1 cellular context compared by ENCODE assay signal in the genomic region with DNA sequence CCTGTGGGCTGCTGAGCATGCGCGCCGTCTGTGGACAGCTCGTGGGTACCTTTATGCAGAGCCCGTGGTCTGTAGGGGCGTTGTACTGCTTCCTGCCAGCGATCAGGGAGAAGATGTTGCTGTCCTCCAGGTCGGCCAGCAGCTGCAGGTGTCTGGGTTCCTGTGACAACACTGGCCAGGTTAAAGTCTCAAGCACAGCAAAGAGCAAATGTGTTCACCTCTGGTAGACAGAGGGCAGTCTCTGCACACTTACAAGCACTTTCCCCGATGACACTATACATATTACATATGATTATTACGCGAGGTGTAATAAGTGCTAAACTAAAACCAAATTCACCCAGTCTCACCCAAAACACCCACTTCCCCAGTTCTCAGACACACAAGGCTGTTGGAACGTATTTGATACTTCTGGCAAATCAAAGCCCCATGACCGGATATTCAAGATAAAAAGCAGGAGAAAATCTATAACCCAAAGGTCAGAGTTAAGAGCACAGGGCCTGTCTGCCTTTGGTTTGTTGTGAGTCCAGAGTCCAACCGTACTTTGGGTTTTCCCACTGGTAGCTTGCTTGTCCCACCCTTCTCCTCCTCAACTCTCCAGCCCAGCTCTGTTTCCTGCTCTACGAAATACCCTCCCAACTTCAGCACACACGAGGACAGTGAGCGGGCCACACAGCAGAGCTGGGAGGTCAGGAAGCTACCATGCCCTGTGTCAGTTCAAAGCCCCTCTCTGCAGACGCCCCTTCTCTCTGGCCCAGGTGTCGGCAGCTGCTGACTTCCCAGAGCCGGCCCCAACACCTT.
TF ChIP-seq lines count a peak whose summit lies in the region.

No MANE protein-coding gene starts in this region.

TF ChIP-seq in HepG2, 621 proteins besides CTCF, POLR2A, EP300 and RAD21 (continued from another document):
- TF ChIP-seq YEATS4 (CRISPR knock-in tag; IDR thresholded peaks at IDR 0.05; ENCODE audit: borderline replicate concordance) (peak; percentile 50), PHF8 (CRISPR knock-in tag; IDR thresholded peaks at IDR 0.05) (peak; percentile 38; the same call in 1 of the 2 replicates), ZFX (CRISPR knock-in tag; IDR thresholded peaks at IDR 0.05; ENCODE audit: low read depth) (peak; percentile 34), FOXP1 (IDR thresholded peaks at IDR 0.05) (no peak), FOXP1 (CRISPR knock-in tag; IDR thresholded peaks at IDR 0.05) (peak; percentile 12; the same call in 1 of the 2 replicates), ZNF317 (CRISPR knock-in tag; IDR thresholded peaks at IDR 0.05) (no peak), KDM1A (CRISPR knock-in tag; IDR thresholded peaks at IDR 0.05) (no peak), FOXO1 (CRISPR knock-in tag; IDR thresholded peaks at IDR 0.05) (no peak), ZNF331 (CRISPR knock-in tag; IDR thresholded peaks at IDR 0.05) (0 out of 2 replicates have a peak, but pooled peaks have one; percentile 6), REPIN1 (CRISPR knock-in tag; IDR thresholded peaks at IDR 0.05; ENCODE audit: borderline replicate concordance, low read depth) (peak; percentile 58; the same call in 1 of the 2 replicates), ZNF724P (CRISPR knock-in tag; IDR thresholded peaks at IDR 0.05; ENCODE audit: borderline replicate concordance) (no peak), BRCA1 (CRISPR knock-in tag; IDR thresholded peaks at IDR 0.05) (0 out of 2 replicates have a peak, but pooled peaks have one; percentile 42), ZNF543 (CRISPR knock-in tag; IDR thresholded peaks at IDR 0.05) (peak; percentile 34; the same call in 1 of the 2 replicates), ZNF34 (CRISPR knock-in tag; IDR thresholded peaks at IDR 0.05; ENCODE audit: borderline replicate concordance) (0 out of 2 replicates have a peak, but pooled peaks have one; percentile 59), ZNF709 (CRISPR knock-in tag; IDR thresholded peaks at IDR 0.05) (peak; percentile 25; the same call in 1 of the 2 replicates), ZNF468 (CRISPR knock-in tag; IDR thresholded peaks at IDR 0.05) (no peak), PHB2 (IDR thresholded peaks at IDR 0.05; ENCODE audit: partially characterized antibody) (no peak), ZNF501 (CRISPR knock-in tag; IDR thresholded peaks at IDR 0.05) (peak; percentile 59; the same call in 1 of the 2 replicates)
- TF ChIP-seq, protein P1, sequence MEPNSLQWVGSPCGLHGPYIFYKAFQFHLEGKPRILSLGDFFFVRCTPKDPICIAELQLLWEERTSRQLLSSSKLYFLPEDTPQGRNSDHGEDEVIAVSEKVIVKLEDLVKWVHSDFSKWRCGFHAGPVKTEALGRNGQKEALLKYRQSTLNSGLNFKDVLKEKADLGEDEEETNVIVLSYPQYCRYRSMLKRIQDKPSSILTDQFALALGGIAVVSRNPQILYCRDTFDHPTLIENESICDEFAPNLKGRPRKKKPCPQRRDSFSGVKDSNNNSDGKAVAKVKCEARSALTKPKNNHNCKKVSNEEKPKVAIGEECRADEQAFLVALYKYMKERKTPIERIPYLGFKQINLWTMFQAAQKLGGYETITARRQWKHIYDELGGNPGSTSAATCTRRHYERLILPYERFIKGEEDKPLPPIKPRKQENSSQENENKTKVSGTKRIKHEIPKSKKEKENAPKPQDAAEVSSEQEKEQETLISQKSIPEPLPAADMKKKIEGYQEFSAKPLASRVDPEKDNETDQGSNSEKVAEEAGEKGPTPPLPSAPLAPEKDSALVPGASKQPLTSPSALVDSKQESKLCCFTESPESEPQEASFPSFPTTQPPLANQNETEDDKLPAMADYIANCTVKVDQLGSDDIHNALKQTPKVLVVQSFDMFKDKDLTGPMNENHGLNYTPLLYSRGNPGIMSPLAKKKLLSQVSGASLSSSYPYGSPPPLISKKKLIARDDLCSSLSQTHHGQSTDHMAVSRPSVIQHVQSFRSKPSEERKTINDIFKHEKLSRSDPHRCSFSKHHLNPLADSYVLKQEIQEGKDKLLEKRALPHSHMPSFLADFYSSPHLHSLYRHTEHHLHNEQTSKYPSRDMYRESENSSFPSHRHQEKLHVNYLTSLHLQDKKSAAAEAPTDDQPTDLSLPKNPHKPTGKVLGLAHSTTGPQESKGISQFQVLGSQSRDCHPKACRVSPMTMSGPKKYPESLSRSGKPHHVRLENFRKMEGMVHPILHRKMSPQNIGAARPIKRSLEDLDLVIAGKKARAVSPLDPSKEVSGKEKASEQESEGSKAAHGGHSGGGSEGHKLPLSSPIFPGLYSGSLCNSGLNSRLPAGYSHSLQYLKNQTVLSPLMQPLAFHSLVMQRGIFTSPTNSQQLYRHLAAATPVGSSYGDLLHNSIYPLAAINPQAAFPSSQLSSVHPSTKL (CRISPR knock-in tag; IDR thresholded peaks at IDR 0.05) = peak; percentile 73
